In the genomic region with DNA sequence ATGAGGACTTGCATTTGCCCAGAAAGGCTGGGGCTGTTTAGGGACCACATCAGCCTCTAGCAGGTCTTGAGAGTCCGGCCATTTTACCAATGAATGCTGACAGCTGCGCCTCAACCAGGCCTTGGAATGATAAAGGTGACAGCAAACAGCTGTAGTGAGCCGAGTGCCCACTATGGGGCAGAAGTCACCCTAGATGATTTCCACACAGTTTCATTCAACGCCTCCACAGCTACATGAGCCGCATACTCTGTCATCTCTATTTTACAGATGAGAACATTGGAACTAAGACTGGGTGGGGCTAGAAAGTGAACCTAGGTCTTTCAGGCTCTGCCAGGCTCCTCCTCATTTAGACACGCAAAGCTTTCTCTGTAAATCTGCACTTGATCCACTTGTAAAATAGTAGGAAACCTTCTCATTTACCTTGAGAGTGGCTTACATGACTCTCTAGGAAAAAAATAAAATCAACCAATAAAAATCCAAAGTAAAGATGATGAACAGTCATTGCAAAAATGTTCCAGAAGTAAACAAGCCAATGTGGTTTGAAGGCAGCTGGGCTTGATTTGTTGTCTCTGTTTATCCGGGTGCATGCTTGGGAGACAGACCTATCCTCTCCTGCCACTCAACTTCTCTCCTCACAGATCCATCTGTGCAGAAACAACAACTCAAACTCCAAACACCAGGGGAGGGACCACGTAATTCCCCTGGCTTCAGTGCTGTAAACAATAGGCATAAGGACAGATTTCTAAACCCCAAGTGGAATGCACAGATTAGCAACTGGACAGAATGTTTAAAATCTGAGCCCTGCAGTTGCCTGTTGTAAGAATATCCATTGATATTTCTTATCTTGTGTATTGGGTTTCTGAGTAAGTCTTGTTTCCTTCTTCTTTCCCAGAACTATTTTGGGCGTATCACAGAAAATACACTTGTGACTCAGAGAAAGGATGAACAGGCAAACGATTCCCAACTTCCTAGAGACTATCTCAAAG, we compare ENCODE assay signal across 9 cellular contexts. TPM values are rescaled to one million over a fixed set of nuclear protein-coding genes. Genes with fewer than 3 reads are reported as not detected.
A peak's percentile ranks its signal among the peaks of the same experiment; 100 is the strongest.
DNase-seq lines count a peak whose midpoint lies in the region; ATAC-seq, FAIRE-seq and TF ChIP-seq lines count a peak whose summit lies in the region.
"Had no signal": no experiment of that assay in that cellular context is flagged by ENCODE, and none has a peak within 500 bp of the region (broad histone marks: within the 10 kb centered on the region; RNA-seq: fewer than 3 reads in every experiment).

No MANE protein-coding gene starts in this region.

- no peaks in the 10 kb centered on the region for H3K23me2 ChIP-seq in H1 (ENCODE audit: low read depth, low read length)

- TF ChIP-seq EP300 in H1 (IDR thresholded peaks at IDR 0.05; ENCODE audit: borderline replicate concordance in 1 of 2, low read depth in 2 of 2, low read length in 2 of 2) = no peak

- no peak overlapping the region for H3K27ac Mint-ChIP-seq in CD4-positive, CD25-positive, alpha-beta regulatory T cell
- H3K27ac Mint-ChIP-seq in activated CD4-positive, alpha-beta T cell treated with anti-CD3 and anti-CD28 coated beads for 36 hours = no peak overlapping the region

- H3K36me3 ChIP-seq in CD4-positive, CD25-positive, alpha-beta regulatory T cell (ENCODE audit: control insufficient read depth, insufficient read depth, low read length) = no peaks in the 10 kb centered on the region
- H3K36me3 ChIP-seq in H1 (ENCODE audit: control insufficient read depth in 2 of 4, insufficient read depth in 4 of 4, low read length in 3 of 4) = peaks cover 2 to 32% (median 8%) of the 10 kb centered on the region in 4 experiments; a peak in 5 of 8 replicates
- H3K36me3 ChIP-seq in mesodermal cell (ENCODE audit: control insufficient read depth, insufficient read depth, low read length) = peaks cover 32% of the 10 kb centered on the region

- no peak overlapping the region for H3K14ac ChIP-seq in H1 (ENCODE audit: insufficient read length)

- peak; percentile 82 for FAIRE-seq in H1 (lab: Jason Lieb, UNC)

- no peak overlapping the region for H3K4me2 ChIP-seq in H1 (ENCODE audit: insufficient read depth in 1 of 2, low read depth in 2 of 2, low read length in 2 of 2)

- peak; percentile 62 to 68 for ATAC-seq in CD4-positive, CD25-positive, alpha-beta regulatory T cell (ENCODE audit: low read depth in 2 of 2)
- ATAC-seq in GM19438 (IDR thresholded peaks at IDR 0.05; ENCODE audit: low read depth, unreplicated experiment) (peak; percentile 66), GM19467 (IDR thresholded peaks at IDR 0.05; ENCODE audit: unreplicated experiment) (no peak)
- ATAC-seq in activated CD4-positive, alpha-beta T cell treated with anti-CD3 and anti-CD28 coated beads for 36 hours = peak; percentile 95
- peak; percentile 83 for ATAC-seq in stimulated activated naive CD8-positive, alpha-beta T cell treated with anti-CD3 and anti-CD28 coated beads, Interleukin-15, Interleukin-2, amounts not matched to agents 100 U/mL and 50 U/mL, for 24 hours

- no peak overlapping the region for H2BK5ac ChIP-seq in H1 (ENCODE audit: low read depth, low read length)

- no peak overlapping the region for H4K8ac ChIP-seq in H1 (ENCODE audit: extremely low read depth, insufficient read depth, low read length)

- H3K79me1 ChIP-seq in H1 (ENCODE audit: low read depth, low read length) = no peaks in the 10 kb centered on the region

- DNase-seq in CD4-positive, CD25-positive, alpha-beta regulatory T cell = peak in 2 of 3 donors; percentile 14 to 77
- DNase-seq in NCI-H187 treated with DMSO at 0.1 percent for 48 hours (lab: John Stamatoyannopoulos, UW) (peak; percentile 33), H1 (ENCODE audit: low read depth in 1 of 2, low spot score in 2 of 2) (peak; percentile 17 to 63)
- DNase-seq in activated CD4-positive, alpha-beta T cell treated with anti-CD3 and anti-CD28 coated beads for 36 hours = peak; percentile 72
- peak; percentile 46 for DNase-seq in stimulated activated naive CD8-positive, alpha-beta T cell treated with anti-CD3 and anti-CD28 coated beads, Interleukin-15, Interleukin-2, amounts not matched to agents 100 U/mL and 50 U/mL, for 24 hours

- no peaks in the 10 kb centered on the region for H3K27me3 ChIP-seq in CD4-positive, CD25-positive, alpha-beta regulatory T cell (ENCODE audit: control insufficient read depth, insufficient read depth, low read length)
- H3K27me3 ChIP-seq in H1 (replicated peaks in 1 of 4; ENCODE audit: control insufficient read depth in 3 of 4, extremely low read depth in 1 of 4, insufficient read depth in 3 of 4, low read length in 3 of 4) = no peaks in the 10 kb centered on the region

- no peak overlapping the region for H3K4me3 ChIP-seq in CD4-positive, CD25-positive, alpha-beta regulatory T cell (ENCODE audit: low read depth, low read length)
- H3K4me3 ChIP-seq in H1 (ENCODE audit: extremely low read depth in 1 of 4, insufficient read depth in 2 of 4, low read depth in 3 of 4, low read length in 4 of 4) = no peak overlapping the region
- no peak overlapping the region for H3K4me3 ChIP-seq in mesodermal cell (ENCODE audit: extremely low read depth, insufficient read depth, low read length, poor library complexity, severe bottlenecking)

- intact Hi-C loops in activated CD4-positive, alpha-beta T cell treated with anti-CD3 and anti-CD28 coated beads for 36 hours (cut with DNase I, micrococcal nuclease) = loop anchor here (1.0 to 5.0 kb wide), 3 partner anchors 317 to 354 kb away; no protein-coding TSS in a partner anchor

- peak; percentile 70 to 72 for TF ChIP-seq RAD21 in H1 (IDR thresholded peaks at IDR 0.05 in 1 of 2, conservative IDR thresholded peaks at IDR 0.05 in 1 of 2; ENCODE audit: low read depth in 2 of 2, low read length in 2 of 2)

- H3K18ac ChIP-seq in H1 (ENCODE audit: extremely low read depth, low read length) = no peak overlapping the region

- no peak overlapping the region for H3K4me3 Mint-ChIP-seq in CD4-positive, CD25-positive, alpha-beta regulatory T cell
- no peak overlapping the region for H3K4me3 Mint-ChIP-seq in activated CD4-positive, alpha-beta T cell treated with anti-CD3 and anti-CD28 coated beads for 36 hours

- H2AFZ ChIP-seq in H1 (ENCODE audit: low read length) = no peak overlapping the region

- no peak overlapping the region for H2BK20ac ChIP-seq in H1 (ENCODE audit: low read length)

- no peak overlapping the region for H2AK5ac ChIP-seq in H1 (ENCODE audit: low read depth, low read length)

- 0 out of 3 replicates have a peak, but pooled peaks of 1 of the 2 experiments have one; percentile 16 for TF ChIP-seq POLR2A in H1 (IDR thresholded peaks at IDR 0.05; ENCODE audit: control extremely low read depth in 1 of 2, low read depth in 2 of 2, low read length in 2 of 2)

- H2BK15ac ChIP-seq in H1 (ENCODE audit: low read length) = no peak overlapping the region

- no peak overlapping the region for H2BK120ac ChIP-seq in H1 (replicated peaks; ENCODE audit: low read depth, low read length)

- H4K5ac ChIP-seq in H1 (ENCODE audit: insufficient read length, low read depth, low read length) = no peak overlapping the region

- WGBS in H1 (ENCODE audit: extremely low coverage in 1 of 2, insufficient coverage in 1 of 2, insufficient read length in 1 of 2, insufficient replicate concordance in 2 of 2, low coverage in 1 of 2, low lambda C conversion rate in 2 of 2, missing lambda C conversion rate in 1 of 2), 2 experiments = 70% methylated on average over 10 of the region's 10 CpGs; no CpG with 5 or more reads in 1 of the 2 experiments
- 43 to 63% methylated on average over 3 to 4 of the region's 10 CpGs for WGBS in mesodermal cell (ENCODE audit: insufficient coverage in 2 of 2), 2 experiments

- no peak overlapping the region for H3K56ac ChIP-seq in H1 (replicated peaks; ENCODE audit: insufficient read length, low read depth, low read length)

- CTCF ChIA-PET in activated CD4-positive, alpha-beta T cell treated with anti-CD3 and anti-CD28 coated beads for 36 hours (lab: Charles Lee) = interaction anchor here (0.7 to 1.6 kb wide), 16 partner anchors 11 to 972 kb away, joined by 3 to 8 read pairs (median 3); no protein-coding TSS in a partner anchor
- CTCF ChIA-PET in H1 (lab: Charles Lee; ENCODE audit: partially characterized antibody) = interaction anchor here (0.6 to 2.3 kb wide), 23 partner anchors 9 to 355 kb away, joined by 3 to 23 read pairs (median 4); no protein-coding TSS in a partner anchor

- no peak overlapping the region for H2BK12ac ChIP-seq in H1 (ENCODE audit: low read depth, low read length)

- H3K9me3 Mint-ChIP-seq in CD4-positive, CD25-positive, alpha-beta regulatory T cell = peaks cover 0 to 2% (median 0%) of the 10 kb centered on the region in 7 donors
- H3K9me3 Mint-ChIP-seq in activated CD4-positive, alpha-beta T cell treated with anti-CD3 and anti-CD28 coated beads for 36 hours (ENCODE audit: low read depth) = peaks cover 2% of the 10 kb centered on the region

- no peaks in the 10 kb centered on the region for H3K79me2 ChIP-seq in H1 (ENCODE audit: control insufficient read depth in 1 of 2, insufficient read depth in 2 of 2, low read length in 2 of 2)

- POLR2A ChIA-PET in activated CD4-positive, alpha-beta T cell treated with anti-CD3 and anti-CD28 coated beads for 36 hours (lab: Charles Lee) = no interaction called here
- POLR2A ChIA-PET in H1 (lab: Charles Lee; ENCODE audit: partially characterized antibody) = interaction anchor here (0.5 to 0.9 kb wide), 2 partner anchors 206 to 318 kb away, joined by 3 read pairs; no protein-coding TSS in a partner anchor

- H3K27me3 Mint-ChIP-seq in CD4-positive, CD25-positive, alpha-beta regulatory T cell = peaks cover 10% of the 10 kb centered on the region
- H3K27me3 Mint-ChIP-seq in activated CD4-positive, alpha-beta T cell treated with anti-CD3 and anti-CD28 coated beads for 36 hours = peaks cover 17% of the 10 kb centered on the region

- H4K91ac ChIP-seq in H1 (replicated peaks; ENCODE audit: insufficient read length, low read length) = no peak overlapping the region

- TF ChIP-seq CTCF in H1 (IDR thresholded peaks at IDR 0.05; ENCODE audit: control extremely low read depth in 1 of 3, insufficient read depth in 1 of 3, low read depth in 1 of 3, low read length in 3 of 3) = peak; percentile 62 to 78 (median 65)

- H3K4me1 ChIP-seq in CD4-positive, CD25-positive, alpha-beta regulatory T cell (ENCODE audit: control insufficient read depth, insufficient read depth, low read length, poor library complexity, severe bottlenecking) = no peaks in the 10 kb centered on the region
- no peaks in the 10 kb centered on the region for H3K4me1 ChIP-seq in H1 (replicated peaks in 1 of 4; ENCODE audit: control insufficient read depth in 3 of 4, insufficient read depth in 4 of 4, low read length in 3 of 4)
- peaks cover 34% of the 10 kb centered on the region for H3K4me1 ChIP-seq in mesodermal cell (ENCODE audit: control insufficient read depth, insufficient read depth, low read length, poor library complexity, severe bottlenecking)

- no peak overlapping the region for H3K23ac ChIP-seq in H1 (ENCODE audit: insufficient read length)

- H3K27ac ChIP-seq in CD4-positive, CD25-positive, alpha-beta regulatory T cell (ENCODE audit: insufficient read depth, low read length, poor library complexity, severe bottlenecking) = no peak overlapping the region
- H3K27ac ChIP-seq in H1 (ENCODE audit: low read depth, low read length) (no peak overlapping the region), mesodermal cell (ENCODE audit: low read depth, low read length, severe bottlenecking) (peak overlapping the region; percentile 58)

- H3K9me3 ChIP-seq in CD4-positive, CD25-positive, alpha-beta regulatory T cell (ENCODE audit: control insufficient read depth in 2 of 2, low read length in 2 of 2) = no peaks in the 10 kb centered on the region
- H3K9me3 ChIP-seq in H1 (ENCODE audit: insufficient read depth in 2 of 2, low read depth in 1 of 2, low read length in 1 of 2) = no peaks in the 10 kb centered on the region
- no peaks in the 10 kb centered on the region for H3K9me3 ChIP-seq in mesodermal cell (ENCODE audit: control insufficient read depth, low read length)

- no peaks in the 10 kb centered on the region for H3K36me3 Mint-ChIP-seq in CD4-positive, CD25-positive, alpha-beta regulatory T cell
- H3K36me3 Mint-ChIP-seq in activated CD4-positive, alpha-beta T cell treated with anti-CD3 and anti-CD28 coated beads for 36 hours (ENCODE audit: low read depth) = no peaks in the 10 kb centered on the region

- H3K4ac ChIP-seq in H1 (replicated peaks; ENCODE audit: insufficient read length, low read depth, low read length) = no peak overlapping the region

- peaks cover 0 to 1% of the 10 kb centered on the region in 2 experiments for H4K20me1 ChIP-seq in H1 (replicated peaks in 1 of 2; ENCODE audit: control insufficient read depth in 1 of 2, insufficient read depth in 2 of 2, low read length in 2 of 2)

- peaks cover 0 to 4% (median 0%) of the 10 kb centered on the region in 4 donors for H3K4me1 Mint-ChIP-seq in CD4-positive, CD25-positive, alpha-beta regulatory T cell
- H3K4me1 Mint-ChIP-seq in activated CD4-positive, alpha-beta T cell treated with anti-CD3 and anti-CD28 coated beads for 36 hours = peaks cover 8% of the 10 kb centered on the region

- no peak overlapping the region for H3K9ac ChIP-seq in H1 (replicated peaks in 1 of 4; ENCODE audit: extremely low read depth in 1 of 4, low read depth in 3 of 4, low read length in 3 of 4)

RNA-seq across cellular contexts. Expression of gene LDHAL6B, which starts 31.5 kb away (rescaled TPM):
- total RNA-seq in CD4-positive, CD25-positive, alpha-beta regulatory T cell = not detected
- not detected for polyA plus RNA-seq in CD4-positive, CD25-positive, alpha-beta regulatory T cell
- not detected for total RNA-seq in activated CD4-positive, alpha-beta T cell treated with anti-CD3 and anti-CD28 coated beads for 36 hours
- total RNA-seq in H1 (2021; fragmentation: NEBNext Ultra II Directional; extraction: Animal tissue kit (Norgen Biotek cat#: 25700)) = not detected in 2 replicates
- not detected in 2 replicates for polyA plus RNA-seq in H1 (2011; rRNA removed)
- polyA plus RNA-seq in H1 (2011; cell fraction: cytosol; rRNA removed) = not detected
- polyA plus RNA-seq in H1 (2011; cell fraction: nucleus; rRNA removed) = not detected
- polyA plus RNA-seq in H1 (2012, experiment 1 of 2) = 0.28 TPM in 1 of 4 replicates, not detected in the others
- not detected for polyA plus RNA-seq in H1 (2012, experiment 2 of 2)
- polyA plus RNA-seq in H1 (2013, experiment 1 of 2) = not detected
- not detected for polyA plus RNA-seq in H1 (2013, experiment 2 of 2)
- polyA minus RNA-seq in H1 (2011; rRNA and poly(A)+ RNA removed) = not detected in 2 replicates
- not detected for polyA minus RNA-seq in H1 (2011; cell fraction: cytosol; rRNA and poly(A)+ RNA removed)
- not detected for polyA minus RNA-seq in H1 (2011; cell fraction: nucleus; rRNA and poly(A)+ RNA removed)
- not detected for polyA plus RNA-seq in mesodermal cell (2013, experiment 1 of 2)
- not detected for polyA plus RNA-seq in mesodermal cell (2013, experiment 2 of 2)
- polyA plus RNA-seq: thymus had no signal
